ENCODE assay signal across 11 cellular contexts in the genomic region with DNA sequence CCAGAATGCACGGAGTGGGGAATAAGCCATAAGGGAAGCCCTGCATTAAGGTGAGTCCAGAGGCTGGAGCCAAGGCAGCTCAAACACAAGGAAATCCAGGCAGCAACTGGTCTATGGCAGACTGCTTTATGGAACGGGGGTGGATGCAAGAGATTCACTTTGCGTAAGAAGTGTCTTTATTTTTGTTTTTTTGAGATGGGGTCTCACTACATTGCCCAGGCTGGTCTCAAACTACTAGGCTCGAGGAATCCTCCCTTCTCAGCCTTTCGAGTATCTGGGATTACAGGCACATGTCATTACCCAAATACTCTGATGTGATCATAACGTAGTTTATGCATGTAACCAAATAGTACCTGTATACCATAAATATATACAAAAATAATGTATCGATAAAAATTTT.
"Had no signal": no experiment of that assay in that cellular context is flagged by ENCODE, and none has a peak within 500 bp of the region (broad histone marks: within the 10 kb centered on the region; RNA-seq: fewer than 3 reads in every experiment).

No MANE protein-coding gene starts in this region.

- H3K27ac ChIP-seq: GM23248, HL-60 had no signal

- H2AFZ ChIP-seq: GM23248 had no signal

- H3K4me3 ChIP-seq: GM23248, K562 had no signal

- FAIRE-seq: H54, HTR-8/SVneo, K562 had no signal

- DNase-seq: GM23248, GOT3, H9, HCEC 1CT, HFFc6, IMR-90, KG1 had no signal

- H3K9ac ChIP-seq: GM23248 had no signal
